Comparison of ENCODE assay signal across 7 cellular contexts in the genomic region with DNA sequence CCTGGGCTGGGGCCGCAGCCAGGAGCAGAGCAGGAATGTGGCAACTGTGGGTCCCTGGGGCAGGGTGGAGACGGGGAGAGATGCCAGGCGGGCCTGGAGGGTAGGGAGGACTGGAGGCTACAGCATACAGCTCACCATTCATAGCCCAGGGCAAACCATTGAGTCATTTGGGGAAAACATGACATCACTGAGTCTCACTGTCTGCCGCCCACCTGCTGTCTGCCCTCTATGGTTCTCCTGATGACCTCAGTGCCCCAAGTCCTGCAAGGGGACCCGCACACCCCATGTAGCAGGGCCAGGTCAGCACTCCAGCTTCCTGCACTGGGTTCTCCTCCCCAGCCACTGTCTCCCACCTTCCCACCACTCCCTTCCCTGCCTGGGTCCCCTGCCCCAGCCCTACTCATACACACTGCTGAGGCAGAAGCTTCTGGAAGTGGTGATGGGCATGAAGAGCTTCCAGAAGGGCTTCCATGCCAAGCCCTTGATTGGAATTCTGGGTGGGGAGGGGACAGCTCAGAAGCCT. TPM values are rescaled to one million over a fixed set of nuclear protein-coding genes. Genes with fewer than 3 reads are reported as not detected.
A peak's percentile ranks its signal among the peaks of the same experiment; 100 is the strongest.
DNase-seq lines count a peak whose midpoint lies in the region; ATAC-seq and TF ChIP-seq lines count a peak whose summit lies in the region.

No MANE protein-coding gene starts in this region.

- H3K4me1 ChIP-seq in esophagus muscularis mucosa = peaks cover 97 to 100% (median 98%) of the 10 kb centered on the region in 4 donors

- TF ChIP-seq POLR2A in esophagus muscularis mucosa (IDR thresholded peaks at IDR 0.05; ENCODE audit: low read depth) (no peak), lower leg skin (IDR thresholded peaks at IDR 0.05) (no peak)

- H3K4me3 ChIP-seq in esophagus muscularis mucosa (no peak overlapping the region), lower leg skin (ENCODE audit: low read depth, poor library complexity, severe bottlenecking) (no peak overlapping the region)

- no peaks in the 10 kb centered on the region for H3K27me3 ChIP-seq in esophagus muscularis mucosa

- no peak overlapping the region for H3K4me3 Mint-ChIP-seq in progenitor cell of endocrine pancreas (ENCODE audit: low read depth)

- H3K36me3 ChIP-seq in esophagus muscularis mucosa = peaks cover 0 to 19% (median 5%) of the 10 kb centered on the region in 4 donors

- no peaks in the 10 kb centered on the region for H3K9me3 Mint-ChIP-seq in progenitor cell of endocrine pancreas (ENCODE audit: low read depth)

- TF ChIP-seq EP300 in esophagus muscularis mucosa (IDR thresholded peaks at IDR 0.05) = no peak

- TF ChIP-seq CTCF in esophagus muscularis mucosa (IDR thresholded peaks at IDR 0.05) (no peak), progenitor cell of endocrine pancreas (IDR thresholded peaks at IDR 0.05; ENCODE audit: unreplicated experiment) (no peak), lower leg skin (IDR thresholded peaks at IDR 0.05) (no peak)

- H3K27me3 Mint-ChIP-seq in progenitor cell of endocrine pancreas = no peaks in the 10 kb centered on the region

- H3K27ac Mint-ChIP-seq in progenitor cell of endocrine pancreas = no peak overlapping the region

- no peaks in the 10 kb centered on the region for H3K36me3 Mint-ChIP-seq in progenitor cell of endocrine pancreas (ENCODE audit: insufficient read depth)

- no peaks in the 10 kb centered on the region for H3K9me3 ChIP-seq in esophagus muscularis mucosa

- H3K27ac ChIP-seq in esophagus muscularis mucosa (replicated peaks in 1 of 4) = peak overlapping the region; percentile 79 to 87 (median 84)

- peaks cover 43% of the 10 kb centered on the region for H3K4me1 Mint-ChIP-seq in progenitor cell of endocrine pancreas (ENCODE audit: low read depth)

- DNase-seq in GOT3 (lab: John Stamatoyannopoulos, UW) (peak; percentile 59), RPMI7951 (ENCODE audit: low read depth) (peak; percentile 85), esophagus muscularis mucosa (ENCODE audit: extremely low spot score) (no peak), progenitor cell of endocrine pancreas (ENCODE audit: low spot score, unreplicated experiment) (no peak), lower leg skin (ENCODE audit: low spot score in 2 of 2) (no peak)
- peak; percentile 55 to 62 for DNase-seq in stimulated activated CD4-positive, alpha-beta T cell treated with anti-CD3 and anti-CD28 coated beads, Interleukin-2, amount 100 ng/mL, for 24 hours

- WGBS in esophagus muscularis mucosa = 59% methylated on average over 5 of the region's 5 CpGs
- WGBS in lower leg skin, 2 donors = 27 to 36% methylated on average over 5 of the region's 5 CpGs

- ATAC-seq in HG02840 (IDR thresholded peaks at IDR 0.05; ENCODE audit: low FRiP score, unreplicated experiment) = no peak

- intact Hi-C loops in esophagus muscularis mucosa (cut with DNase I) = no loop called here
- intact Hi-C loops in lower leg skin (cut with DNase I; ENCODE audit: low total_unique reads) = no loop called here

RNA-seq across cellular contexts. Expression of gene CHST3, which starts 10.4 kb away (rescaled TPM):
- 9.4 and 14.5 TPM in 2 replicates for total RNA-seq in RPMI7951 (2014; rRNA removed; shearing (Covaris generic))
- 10 to 100 TPM; 24.1 to 43.0 (median 38.7) TPM for total RNA-seq in esophagus muscularis mucosa
- total RNA-seq in progenitor cell of endocrine pancreas = 12.9 and 14.1 TPM in 2 replicates
- 10 to 100 TPM; 15.7 to 33.0 (median 20.6) TPM for total RNA-seq in lower leg skin

Comparison
In these comparisons a context has a peak if more than half of its experiments do, and no peak if none do; other contexts are left out.
1. DNase-seq: peak in GOT3 (single experiment), RPMI7951 (single experiment) and stimulated activated CD4-positive, alpha-beta T cell treated with anti-CD3 and anti-CD28 coated beads, Interleukin-2, amount 100 ng/mL, for 24 hours (2 of 2); none in esophagus muscularis mucosa (single experiment), progenitor cell of endocrine pancreas (single experiment) and lower leg skin (0 of 2).